ENCODE assay signal across 33 cellular contexts in the genomic region with DNA sequence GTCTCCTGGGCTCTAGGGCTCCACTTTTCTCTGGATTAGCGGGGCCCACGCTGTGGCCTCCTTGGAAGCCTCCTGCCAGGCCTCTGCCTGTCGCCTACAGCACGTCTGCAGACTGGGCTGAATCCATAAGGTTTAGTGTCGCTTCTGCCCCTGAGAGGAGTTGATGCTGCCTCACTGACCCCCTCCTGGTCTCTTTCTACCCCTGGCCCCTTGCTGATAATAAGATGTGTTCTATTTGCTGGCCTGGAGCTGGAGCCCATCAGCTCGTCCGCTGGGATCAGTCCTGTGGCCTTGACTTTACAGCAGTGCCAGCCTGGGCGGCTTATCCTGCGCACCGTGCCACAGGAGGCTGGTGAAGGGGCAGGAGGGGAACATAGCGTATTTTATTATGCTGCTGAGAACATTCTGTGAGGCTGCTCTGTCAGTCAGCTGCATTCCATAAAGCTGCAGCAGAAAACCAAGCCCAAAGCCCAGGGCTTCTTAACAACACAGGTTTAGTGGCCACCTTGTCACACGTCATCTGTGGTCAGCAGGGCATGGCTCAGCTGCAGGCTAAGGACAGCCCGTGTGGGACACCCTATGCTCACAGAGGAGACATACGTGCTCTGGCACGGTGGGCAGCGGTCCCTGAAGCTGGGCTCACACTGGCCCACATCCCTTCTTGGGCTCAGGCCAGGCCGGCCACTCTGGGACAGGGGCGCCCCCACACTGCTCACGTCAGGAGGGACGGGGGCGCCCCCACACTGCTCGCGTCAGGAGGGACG. TPM values are rescaled to one million over a fixed set of nuclear protein-coding genes. Genes with fewer than 3 reads are reported as not detected.
A peak's percentile ranks its signal among the peaks of the same experiment; 100 is the strongest.
DNase-seq lines count a peak whose midpoint lies in the region; ATAC-seq, FAIRE-seq and TF ChIP-seq lines count a peak whose summit lies in the region.
"Had no signal": no experiment of that assay in that cellular context is flagged by ENCODE, and none has a peak within 500 bp of the region (broad histone marks: within the 10 kb centered on the region; RNA-seq: fewer than 3 reads in every experiment).

No MANE protein-coding gene starts in this region.

- H3K27ac ChIP-seq in left ventricle myocardium inferior (replicated peaks) (no peak overlapping the region), SK-N-MC (0 out of 2 replicates have a peak overlapping the region, but pooled peaks have one; percentile 38), kidney (ENCODE audit: low read depth in 2 of 2, low read length in 2 of 2) (no peak overlapping the region)
- H3K27ac ChIP-seq: A549, epithelial cell of prostate, neutrophil, transverse colon had no signal

- FAIRE-seq in kidney (lab: Jason Lieb, UNC): no peak
- FAIRE-seq: A549, GM12878, K562, keratinocyte had no signal

- H3K4me3 ChIP-seq in left ventricle myocardium inferior (no peak overlapping the region), SK-N-MC (no peak overlapping the region), kidney (ENCODE audit: low read length in 2 of 2) (no peak overlapping the region)
- H3K4me3 ChIP-seq: A549, GM12878, K562, smooth muscle cell, transverse colon had no signal

- DNase-seq in cardiac septum (ENCODE audit: low spot score): peak; percentile 58
- DNase-seq in left ventricle myocardium inferior: no peak
- DNase-seq in SK-N-MC (ENCODE audit: low read depth, low spot score): no peak
- peak; percentile 65 for DNase-seq in kidney
- peak; percentile 51 for DNase-seq in sciatic nerve (ENCODE audit: low spot score)
- no peak for DNase-seq in NOMO-1 treated with dmso at 0.1 percent for 144 hours (lab: John Stamatoyannopoulos, UW; ENCODE audit: unreplicated experiment)
- DNase-seq in hippocampal formation (lab: John Stamatoyannopoulos, UW): no peak
- DNase-seq: activated CD4-positive, alpha-beta memory T cell treated with anti-CD3 and anti-CD28 coated beads for 36 hours; activated CD8-positive, alpha-beta memory T cell treated with anti-CD3 and anti-CD28 coated beads, Interleukin-2, amount 50 U/mL, for 4 hours; CD8-positive, alpha-beta memory T cell; cerebellar nuclear complex; DMS 273 treated with DMSO at 0.1 percent for 48 hours; EL; GOT3; NCI-H2029; NCI-H2227 treated with DMSO at 0.1 percent for 48 hours; NCI-H69; stimulated activated CD4-positive, alpha-beta T cell treated with anti-CD3 and anti-CD28 coated beads, Interleukin-2, amount 100 ng/mL, for 24 hours; transverse colon had no signal

- H3K27me3 ChIP-seq in left ventricle myocardium inferior (ENCODE audit: low read depth): no peaks in the 10 kb centered on the region
- H3K27me3 ChIP-seq: neutrophil, transverse colon had no signal

- no peaks in the 10 kb centered on the region for H3K9me3 ChIP-seq in left ventricle myocardium inferior (replicated peaks)
- no peaks in the 10 kb centered on the region for H3K9me3 ChIP-seq in SK-N-MC (ENCODE audit: low read depth, low read length)
- no peaks in the 10 kb centered on the region for H3K9me3 ChIP-seq in kidney (ENCODE audit: control insufficient read depth in 1 of 2, low read length in 2 of 2)
- H3K9me3 ChIP-seq: A549, neutrophil, transverse colon had no signal

- ATAC-seq in sciatic nerve: no peak
- no peak for ATAC-seq in HG03139 (IDR thresholded peaks at IDR 0.05; ENCODE audit: unreplicated experiment)
- ATAC-seq: A549; activated CD4-positive, CD25-positive, alpha-beta regulatory T cell treated with anti-CD3 and anti-CD28 coated beads, Interleukin-2, amount 50 U/mL, for 24 hours; GM12878; K562 had no signal

- H3K4me1 ChIP-seq in left ventricle myocardium inferior (peaks cover 7% of the 10 kb centered on the region), kidney (ENCODE audit: control insufficient read depth in 1 of 2, insufficient read depth in 1 of 2, low read depth in 1 of 2, low read length in 2 of 2) (no peaks in the 10 kb centered on the region)
- H3K4me1 ChIP-seq: A549, transverse colon had no signal

- peaks cover 24% of the 10 kb centered on the region for H3K36me3 ChIP-seq in left ventricle myocardium inferior
- peaks cover 6% of the 10 kb centered on the region; the same call in 1 of the 2 replicates for H3K36me3 ChIP-seq in SK-N-MC (ENCODE audit: insufficient read depth, low read length)
- peaks cover 7 to 10% of the 10 kb centered on the region in 2 donors for H3K36me3 ChIP-seq in kidney (ENCODE audit: control insufficient read depth in 1 of 2, insufficient read depth in 2 of 2, low read length in 2 of 2)
- H3K36me3 ChIP-seq: neutrophil had no signal

- peak overlapping the region; percentile 5 for H3K9ac ChIP-seq in SK-N-MC (ENCODE audit: insufficient read length)
- no peak overlapping the region for H3K9ac ChIP-seq in kidney (ENCODE audit: low read length in 2 of 2)

- intact Hi-C loops in cardiac septum (cut with DNase I) (no loop called here), left ventricle myocardium inferior (cut with micrococcal nuclease) (no loop called here), kidney (cut with DNase I) (no loop called here), sciatic nerve (cut with DNase I) (no loop called here)

- TF ChIP-seq CTCF in left ventricle myocardium inferior (IDR thresholded peaks at IDR 0.05; ENCODE audit: borderline replicate concordance) (no peak), kidney (IDR thresholded peaks at IDR 0.05; ENCODE audit: borderline replicate concordance, extremely low read depth, insufficient read depth) (no peak)

RNA-seq across cellular contexts. Expression of a gene that starts 29.3 kb away (rescaled TPM):
- 0.38 TPM for total RNA-seq in cardiac septum
- 0.80 TPM for total RNA-seq in left ventricle myocardium inferior
- total RNA-seq in kidney: 1.6 TPM
- 0.86 TPM for polyA plus RNA-seq in kidney (ENCODE audit: insufficient read depth, low read depth, low replicate concordance)
- not detected for total RNA-seq in sciatic nerve
- total RNA-seq: activated CD4-positive, alpha-beta memory T cell treated with anti-CD3 and anti-CD28 coated beads for 36 hours; CD8-positive, alpha-beta memory T cell; HT-29; K562; M059J; SK-MEL-5; T-helper 1 cell treated with Interleukin-12 subunit alpha and Interleukin-12 subunit beta and Interleukin-4 antibody, amounts not matched to agents 30 ng/mL and 1 ng/mL, for 36 hours; transverse colon had no signal
- polyA plus RNA-seq: CD8-positive, alpha-beta memory T cell; GM12878; keratinocyte; smooth muscle cell had no signal

RNA-seq across cellular contexts. Expression of a gene that starts 50.7 kb away (rescaled TPM):
- 62.7 TPM for total RNA-seq in cardiac septum
- 46.7 TPM for total RNA-seq in left ventricle myocardium inferior
- 7.0 TPM for total RNA-seq in kidney
- 1.2 TPM for polyA plus RNA-seq in kidney (ENCODE audit: insufficient read depth, low read depth, low replicate concordance)
- not detected for total RNA-seq in sciatic nerve
- total RNA-seq: activated CD4-positive, alpha-beta memory T cell treated with anti-CD3 and anti-CD28 coated beads for 36 hours; CD8-positive, alpha-beta memory T cell; glomerular endothelial cell; K562; SK-MEL-5; smooth muscle cell; T-helper 1 cell treated with Interleukin-12 subunit alpha and Interleukin-12 subunit beta and Interleukin-4 antibody, amounts not matched to agents 30 ng/mL and 1 ng/mL, for 36 hours had no signal
- polyA plus RNA-seq: CD8-positive, alpha-beta memory T cell; K562; smooth muscle cell had no signal

Comparison
In these comparisons a context has a peak if more than half of its experiments do, and no peak if none do; other contexts are left out.
1. DNase-seq: peak in cardiac septum (single experiment), kidney (single experiment) and sciatic nerve (single experiment); none in left ventricle myocardium inferior (single experiment), SK-N-MC (single experiment), NOMO-1 treated with dmso at 0.1 percent for 144 hours (single experiment) and hippocampal formation (0 of 2).